ENCODE assay signal across 16 cellular contexts in genomic region chr12:16454481-16454880, GRCh38.
DNase-seq lines count a peak whose midpoint lies in the region; TF ChIP-seq lines count a peak whose summit lies in the region.
"Had no signal": no experiment of that assay in that cellular context is flagged by ENCODE, and none has a peak within 500 bp of the region (broad histone marks: within the 10 kb centered on the region; RNA-seq: fewer than 3 reads in every experiment).

No MANE protein-coding gene starts in this region.

- TF ChIP-seq CTCF in chondrocyte (IDR thresholded peaks at IDR 0.05) (no peak), sigmoid colon (IDR thresholded peaks at IDR 0.05) (no peak), SK-N-SH (IDR thresholded peaks at IDR 0.05) (no peak)

- H4K12ac ChIP-seq in trophoblast cell (ENCODE audit: low read depth, low read length): no peak overlapping the region

- POLR2A ChIA-PET in SK-N-SH (lab: Yijun Ruan, JAX): no interaction called here

- no peak overlapping the region for H3K27ac ChIP-seq in GM23248
- no peak overlapping the region for H3K27ac ChIP-seq in trophoblast cell (ENCODE audit: low read depth, low read length)
- H3K27ac ChIP-seq in sigmoid colon: no peak overlapping the region
- no peak overlapping the region for H3K27ac ChIP-seq in SK-N-SH (ENCODE audit: low read depth in 2 of 2, low read length in 1 of 2)
- H3K27ac ChIP-seq: KMS-11 had no signal

- no peak overlapping the region for H4K8ac ChIP-seq in trophoblast cell (ENCODE audit: low read depth, low read length)

- no peak overlapping the region for H3K14ac ChIP-seq in trophoblast cell (ENCODE audit: low read length)

- no peak overlapping the region for H2AK5ac ChIP-seq in trophoblast cell (ENCODE audit: low read length)

- H3K9ac ChIP-seq in GM23248 (no peak overlapping the region), trophoblast cell (ENCODE audit: low read length) (no peak overlapping the region), SK-N-SH (no peak overlapping the region)
- H3K9ac ChIP-seq: KMS-11 had no signal

- H3K4me1 ChIP-seq in GM23248 (ENCODE audit: insufficient read depth) (peaks cover 11% of the 10 kb centered on the region; the same call in 1 of the 2 replicates), trophoblast cell (ENCODE audit: control insufficient read depth in 1 of 2, insufficient read depth in 2 of 2, low read length in 2 of 2) (no peaks in the 10 kb centered on the region), sigmoid colon (no peaks in the 10 kb centered on the region), SK-N-SH (ENCODE audit: control insufficient read depth in 1 of 2, insufficient read depth in 2 of 2, low read depth in 1 of 2, low read length in 1 of 2) (no peaks in the 10 kb centered on the region)

- no peak overlapping the region for H3K4me2 ChIP-seq in GM23248 (ENCODE audit: unreplicated experiment)
- H3K4me2 ChIP-seq in trophoblast cell (ENCODE audit: low read length): no peak overlapping the region
- H3K4me2 ChIP-seq in SK-N-SH: no peak overlapping the region
- H3K4me2 ChIP-seq: KMS-11 had no signal

- H3K4me3 Mint-ChIP-seq in chondrocyte (ENCODE audit: unreplicated experiment): no peak overlapping the region
- H3K4me3 Mint-ChIP-seq: B cell; CD4-positive, alpha-beta memory T cell had no signal

- peak overlapping the region; percentile 22 for H3K27ac Mint-ChIP-seq in chondrocyte (ENCODE audit: unreplicated experiment)
- H3K27ac Mint-ChIP-seq: B cell; CD4-positive, alpha-beta memory T cell had no signal

- CTCF ChIA-PET in SK-N-SH (lab: Yijun Ruan, JAX): interaction anchor here (0.6 kb wide), 1 partner anchor 890 kb away, joined by 3 read pairs; no protein-coding TSS in a partner anchor

- H3K79me1 ChIP-seq in trophoblast cell (ENCODE audit: low read length): no peaks in the 10 kb centered on the region

- no peak overlapping the region for H3K18ac ChIP-seq in trophoblast cell (ENCODE audit: low read length)

- peaks cover 6% of the 10 kb centered on the region for H3K4me1 Mint-ChIP-seq in chondrocyte (ENCODE audit: low read depth)
- H3K4me1 Mint-ChIP-seq: B cell; CD4-positive, alpha-beta memory T cell had no signal

- TF ChIP-seq EP300 in sigmoid colon (IDR thresholded peaks at IDR 0.05) (no peak), SK-N-SH (IDR thresholded peaks at IDR 0.05; ENCODE audit: borderline replicate concordance in 1 of 2, low read depth in 1 of 2, low read length in 1 of 2) (no peak)

- TF ChIP-seq RAD21 in SK-N-SH (IDR thresholded peaks at IDR 0.05; ENCODE audit: low read length): no peak

- no peak overlapping the region for H3K4ac ChIP-seq in trophoblast cell (ENCODE audit: low read depth, low read length)

- no peaks in the 10 kb centered on the region for H3K9me2 ChIP-seq in GM23248 (ENCODE audit: insufficient read depth)
- H3K9me2 ChIP-seq in SK-N-SH: no peaks in the 10 kb centered on the region

- H2AFZ ChIP-seq in GM23248 (no peak overlapping the region), trophoblast cell (ENCODE audit: insufficient read depth, low read length, poor library complexity) (no peak overlapping the region), SK-N-SH (ENCODE audit: low read depth) (no peak overlapping the region)

- no peak overlapping the region for H2BK120ac ChIP-seq in trophoblast cell (ENCODE audit: insufficient read depth, low read length, poor library complexity)

- no peaks in the 10 kb centered on the region for H3K9me3 ChIP-seq in GM23248 (ENCODE audit: low read depth)
- no peaks in the 10 kb centered on the region for H3K9me3 ChIP-seq in trophoblast cell (ENCODE audit: insufficient read depth, low read depth, low read length)
- no peaks in the 10 kb centered on the region for H3K9me3 ChIP-seq in sigmoid colon
- H3K9me3 ChIP-seq in SK-N-SH: no peaks in the 10 kb centered on the region
- H3K9me3 ChIP-seq: HAP-1 had no signal

- peak; percentile 7 for DNase-seq in GM23248
- DNase-seq in LHCN-M2 (ENCODE audit: low read depth): peak; percentile 41
- no peak for DNase-seq in chondrocyte (ENCODE audit: low spot score)
- DNase-seq in trophoblast cell: peak; percentile 17 to 80
- no peak for DNase-seq in stimulated activated naive CD4-positive, alpha-beta T cell (lab: John Stamatoyannopoulos, UW)
- no peak for DNase-seq in sigmoid colon
- DNase-seq in SK-N-SH: no peak
- DNase-seq: ACHN; CD4-positive, alpha-beta memory T cell; MM.1S; NCI-H1105; NCI-H187; PC-3 had no signal

- no peak overlapping the region for H3K23ac ChIP-seq in trophoblast cell (ENCODE audit: low read length)

- in situ Hi-C loops in GM23248 (cut with MboI): no loop called here

- H3F3A ChIP-seq in GM23248 (ENCODE audit: insufficient read depth) (no peaks in the 10 kb centered on the region), SK-N-SH (replicated peaks; ENCODE audit: insufficient read depth) (no peaks in the 10 kb centered on the region)

- H3K36me3 ChIP-seq in GM23248 (ENCODE audit: low read depth) (no peaks in the 10 kb centered on the region), trophoblast cell (ENCODE audit: control insufficient read depth in 1 of 2, insufficient read depth in 2 of 2, low read length in 2 of 2) (no peaks in the 10 kb centered on the region), sigmoid colon (no peaks in the 10 kb centered on the region), SK-N-SH (replicated peaks in 1 of 2; ENCODE audit: control insufficient read depth in 1 of 2, insufficient read depth in 2 of 2, low read length in 1 of 2) (no peaks in the 10 kb centered on the region)
- H3K36me3 ChIP-seq: HAP-1 had no signal

- H3K79me2 ChIP-seq in GM23248 (ENCODE audit: insufficient read depth): no peaks in the 10 kb centered on the region
- H3K79me2 ChIP-seq in trophoblast cell (ENCODE audit: control insufficient read depth, insufficient read depth, low read length, poor library complexity): no peaks in the 10 kb centered on the region
- H3K79me2 ChIP-seq in SK-N-SH (ENCODE audit: insufficient read depth): no peaks in the 10 kb centered on the region

- H3K4me3 ChIP-seq in GM23248 (no peak overlapping the region), trophoblast cell (ENCODE audit: low read depth, low read length) (no peak overlapping the region), sigmoid colon (no peak overlapping the region), SK-N-SH (ENCODE audit: low read depth in 2 of 2, low read length in 1 of 2) (no peak overlapping the region)
- H3K4me3 ChIP-seq: HAP-1 had no signal

- H3K27me3 Mint-ChIP-seq in chondrocyte (ENCODE audit: low read depth): no peaks in the 10 kb centered on the region
- H3K27me3 Mint-ChIP-seq: B cell; CD4-positive, alpha-beta memory T cell had no signal

- TF ChIP-seq POLR2A in sigmoid colon (IDR thresholded peaks at IDR 0.05): no peak

- H2BK12ac ChIP-seq in trophoblast cell (ENCODE audit: low read length): no peak overlapping the region

- H4K20me1 ChIP-seq in GM23248 (ENCODE audit: insufficient read depth) (no peaks in the 10 kb centered on the region), SK-N-SH (ENCODE audit: insufficient read depth) (no peaks in the 10 kb centered on the region)

- intact Hi-C loops in sigmoid colon (cut with DNase I): no loop called here

- no peaks in the 10 kb centered on the region for H3K27me3 ChIP-seq in GM23248 (replicated peaks; ENCODE audit: insufficient read depth)
- no peaks in the 10 kb centered on the region for H3K27me3 ChIP-seq in trophoblast cell (ENCODE audit: insufficient read depth, low read length)
- no peaks in the 10 kb centered on the region for H3K27me3 ChIP-seq in sigmoid colon
- H3K27me3 ChIP-seq in SK-N-SH (ENCODE audit: insufficient read depth): no peaks in the 10 kb centered on the region

- H3K9me3 Mint-ChIP-seq in chondrocyte (ENCODE audit: low read depth): no peaks in the 10 kb centered on the region

- no peaks in the 10 kb centered on the region for H3K36me3 Mint-ChIP-seq in chondrocyte (ENCODE audit: low read depth)
- H3K36me3 Mint-ChIP-seq: CD4-positive, alpha-beta memory T cell had no signal

- WGBS in GM23248 (ENCODE audit: low coverage in 1 of 2, low lambda C conversion rate in 2 of 2, missing lambda C conversion rate in 2 of 2), 2 experiments: 67 to 68% methylated on average over 2 of the region's 2 CpGs
- WGBS in trophoblast cell (ENCODE audit: extremely low coverage, insufficient coverage, insufficient read length): no CpG with 5 or more reads among the region's 2 CpGs
- 85 to 89% methylated on average over 2 of the region's 2 CpGs for WGBS in sigmoid colon, 2 donors
- 8% methylated on average over 2 of the region's 2 CpGs for WGBS in SK-N-SH (ENCODE audit: low lambda C conversion rate)

- no peak overlapping the region for H4K91ac ChIP-seq in trophoblast cell (ENCODE audit: low read depth, low read length)

- no peak overlapping the region for H2BK5ac ChIP-seq in trophoblast cell (ENCODE audit: low read depth, low read length, poor library complexity)

TF ChIP-seq in SK-N-SH, 30 proteins besides CTCF, POLR2A, EP300 and RAD21 (continues in another document):
- TF ChIP-seq USF2 (IDR thresholded peaks at IDR 0.05; ENCODE audit: borderline replicate concordance, low read depth, low read length) (no peak), FOSL2 (IDR thresholded peaks at IDR 0.05; ENCODE audit: borderline replicate concordance, low read depth) (no peak), SMC3 (IDR thresholded peaks at IDR 0.05; ENCODE audit: low read depth, low read length) (no peak), RXRA (IDR thresholded peaks at IDR 0.05; ENCODE audit: borderline replicate concordance, low read depth) (no peak), MEF2A (IDR thresholded peaks at IDR 0.05; ENCODE audit: borderline replicate concordance, low read depth) (no peak), RCOR1 (IDR thresholded peaks at IDR 0.05; ENCODE audit: low read length) (no peak), FOXM1 (IDR thresholded peaks at IDR 0.05; ENCODE audit: low read depth) (no peak), NFIC (IDR thresholded peaks at IDR 0.05; ENCODE audit: borderline replicate concordance) (no peak), POLR2AphosphoS5 (IDR thresholded peaks at IDR 0.05; ENCODE audit: low read depth, low read length) (no peak), SIN3A (IDR thresholded peaks at IDR 0.05; ENCODE audit: borderline replicate concordance, low read depth, low read length) (no peak)

Comparison
In these comparisons a context has a peak if more than half of its experiments do, and no peak if none do; other contexts are left out.
1. DNase-seq: peak in GM23248 (single experiment), LHCN-M2 (single experiment) and trophoblast cell (2 of 2); none in chondrocyte (single experiment), stimulated activated naive CD4-positive, alpha-beta T cell (0 of 6), sigmoid colon (single experiment) and SK-N-SH (single experiment).